23 cellular contexts compared by ENCODE assay signal in the genomic region with DNA sequence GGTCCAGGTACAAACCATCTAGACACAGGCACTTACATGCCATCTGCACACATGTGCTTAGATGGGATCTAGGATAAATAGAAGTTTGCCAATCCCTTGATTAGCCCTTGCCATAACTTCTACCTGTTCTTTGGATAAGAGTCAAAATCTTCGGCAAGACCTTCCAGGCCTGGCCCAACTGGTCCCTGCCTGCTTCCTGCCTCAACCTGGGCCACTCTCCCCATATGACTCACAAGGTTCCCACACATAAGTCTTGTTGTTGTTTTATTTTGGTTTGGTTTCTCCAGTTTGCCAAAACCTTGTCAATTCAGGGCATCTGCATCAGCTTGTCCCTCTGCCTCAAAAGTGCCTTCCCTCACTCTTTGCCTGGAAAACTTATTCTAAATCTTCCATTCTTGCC.
"Had no signal": no experiment of that assay in that cellular context is flagged by ENCODE, and none has a peak within 500 bp of the region (broad histone marks: within the 10 kb centered on the region; RNA-seq: fewer than 3 reads in every experiment).

No MANE protein-coding gene starts in this region.

- H3K4me3 ChIP-seq: K562 had no signal

- ATAC-seq: activated naive CD4-positive, alpha-beta T cell treated with anti-CD3 and anti-CD28 coated beads, Interleukin-2, amount 50 U/mL, for 72 hours; activated T-cell treated with anti-CD3 and anti-CD28 coated beads, Interleukin-2, amount 50 U/mL, for 4 hours; K562; PC-3; T-helper 17 cell; WTC11 had no signal

- DNase-seq: activated CD4-positive, alpha-beta T cell treated with anti-CD3 and anti-CD28 coated beads for 48 hours; activated CD4-positive, alpha-beta T cell treated with anti-CD3 and anti-CD28 coated beads, Interleukin-2, amount 50 U/mL, for 4 hours; activated CD4-positive, CD25-positive, alpha-beta regulatory T cell treated with anti-CD3 and anti-CD28 coated beads, Interleukin-2, amount 50 U/mL, for 72 hours; activated effector memory CD4-positive, alpha-beta T cell treated with anti-CD3 and anti-CD28 coated beads, Interleukin-2, amount 50 U/mL, for 16 hours; activated naive CD4-positive, alpha-beta T cell treated with Interleukin-2 at 50 U/mL for 16 hours; activated T-cell treated with anti-CD3 and anti-CD28 coated beads, Interleukin-2, amount 50 U/mL, for 4 hours; amygdala; Karpas-422; NCI-H1048; NCI-H146; NCI-H187 treated with DMSO at 0.1 percent for 48 hours; NCI-H2081 treated with DMSO at 0.1 percent for 48 hours; NCI-H446; NCI-H524; PC-3; SIG-M5; T-helper 17 cell; T-helper 9 cell had no signal

- FAIRE-seq: astrocyte, K562, RCC 7860 had no signal
